Comparison of ENCODE assay signal across 16 cellular contexts in genomic region chr7:141466151-141466904, GRCh38.
"Had no signal": no experiment of that assay in that cellular context is flagged by ENCODE, and none has a peak within 500 bp of the region (broad histone marks: within the 10 kb centered on the region; RNA-seq: fewer than 3 reads in every experiment).

No MANE protein-coding gene starts in this region.

- H3K27ac Mint-ChIP-seq: activated naive CD4-positive, alpha-beta T cell treated with anti-CD3 and anti-CD28 coated beads, Interleukin-2, amount 50 U/mL, for 24 hours; nephron progenitor cell had no signal

- H3K36me3 Mint-ChIP-seq: activated naive CD4-positive, alpha-beta T cell treated with anti-CD3 and anti-CD28 coated beads, Interleukin-2, amount 50 U/mL, for 24 hours had no signal

- H3K9me3 Mint-ChIP-seq: activated naive CD4-positive, alpha-beta T cell treated with anti-CD3 and anti-CD28 coated beads, Interleukin-2, amount 50 U/mL, for 24 hours; nephron progenitor cell had no signal

- H3K4me1 Mint-ChIP-seq: activated naive CD4-positive, alpha-beta T cell treated with anti-CD3 and anti-CD28 coated beads, Interleukin-2, amount 50 U/mL, for 24 hours; nephron progenitor cell had no signal

- H3K4me3 Mint-ChIP-seq: activated naive CD4-positive, alpha-beta T cell treated with anti-CD3 and anti-CD28 coated beads, Interleukin-2, amount 50 U/mL, for 24 hours; nephron progenitor cell had no signal

- DNase-seq: activated CD4-positive, CD25-positive, alpha-beta regulatory T cell treated with anti-CD3 and anti-CD28 coated beads, Interleukin-2, amount 50 U/mL, for 72 hours; activated CD8-positive, alpha-beta memory T cell treated with anti-CD3 and anti-CD28 coated beads for 24 hours; activated CD8-positive, alpha-beta memory T cell treated with anti-CD3 and anti-CD28 coated beads, Interleukin-2, amount 50 U/mL, for 48 hours; activated effector memory CD4-positive, alpha-beta T cell treated with Interleukin-2 at 50 U/mL for 16 hours; activated T-cell treated with anti-CD3 and anti-CD28 coated beads, Interleukin-2, amount 50 U/mL, for 48 hours; foreskin keratinocyte; islet precursor cell; nephron progenitor cell; nucleus accumbens; posterior cingulate gyrus; stimulated activated CD4-positive, alpha-beta T cell treated with anti-CD3 and anti-CD28 coated beads, Interleukin-2, amount 100 ng/mL, for 24 hours; stimulated activated naive CD8-positive, alpha-beta T cell treated with anti-CD3 and anti-CD28 coated beads, Interleukin-15, Interleukin-2, amounts not matched to agents 100 U/mL and 50 U/mL, for 24 hours; T-helper 2 cell; transverse colon; uterus had no signal
